ENCODE assay signal across 36 cellular contexts in the genomic region with DNA sequence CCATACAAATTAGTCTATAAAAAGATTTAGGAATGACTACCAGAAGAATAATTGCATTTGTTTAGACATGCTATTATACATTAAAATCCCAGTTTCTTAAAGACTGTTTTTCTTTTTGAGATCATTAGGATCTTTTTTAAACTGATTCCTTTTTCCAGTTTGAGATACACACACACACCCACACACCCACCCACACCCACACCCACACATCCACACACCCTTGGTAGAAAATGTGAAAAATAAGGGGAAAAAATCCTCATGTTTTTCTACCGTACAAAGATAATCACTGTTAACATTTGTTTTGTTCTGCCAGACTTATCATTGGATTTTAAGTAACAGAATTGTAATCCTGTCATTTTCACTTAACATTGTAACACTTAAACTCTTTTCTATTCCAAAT. TPM values are rescaled to one million over a fixed set of nuclear protein-coding genes. Genes with fewer than 3 reads are reported as not detected.
"Had no signal": no experiment of that assay in that cellular context is flagged by ENCODE, and none has a peak within 500 bp of the region (broad histone marks: within the 10 kb centered on the region; RNA-seq: fewer than 3 reads in every experiment).

No MANE protein-coding gene starts in this region.

- DNase-seq: activated B cell treated with CpG ODN at 0.5 μM for 24 hours; activated CD4-positive, alpha-beta memory T cell treated with anti-CD3 and anti-CD28 coated beads for 36 hours; activated CD4-positive, alpha-beta T cell treated with anti-CD3 and anti-CD28 coated beads for 4 hours; activated CD4-positive, alpha-beta T cell treated with anti-CD3 and anti-CD28 coated beads, Interleukin-2, amount 10 ng/mL, durations not matched to agents 24 days and 14 days; activated CD4-positive, alpha-beta T cell treated with anti-CD3 and anti-CD28 coated beads, Interleukin-2, amount 50 U/mL, for 1 hour; activated CD4-positive, alpha-beta T cell treated with anti-CD3 and anti-CD28 coated beads, Interleukin-2, amount 50 U/mL, for 4 hours; activated CD4-positive, CD25-positive, alpha-beta regulatory T cell treated with anti-CD3 and anti-CD28 coated beads, Interleukin-2, amount 50 U/mL, for 72 hours; activated CD8-positive, alpha-beta memory T cell treated with anti-CD3 and anti-CD28 coated beads, Interleukin-2, amount 50 U/mL, for 4 hours; activated CD8-positive, alpha-beta T cell treated with anti-CD3 and anti-CD28 coated beads for 36 hours; activated effector memory CD4-positive, alpha-beta T cell treated with anti-CD3 and anti-CD28 coated beads, Interleukin-2, amount 50 U/mL, for 16 hours; activated gamma-delta T cell treated with Interleukin-2 at 50 U/mL for 16 hours; activated naive CD4-positive, alpha-beta T cell; activated naive CD4-positive, alpha-beta T cell treated with anti-CD3 and anti-CD28 coated beads for 36 hours; activated naive CD4-positive, alpha-beta T cell treated with anti-CD3 and anti-CD28 coated beads, Interleukin-2, amount 50 U/mL, for 16 hours; activated naive CD8-positive, alpha-beta T cell treated with anti-CD3 and anti-CD28 coated beads for 36 hours; activated T-cell treated with anti-CD3 and anti-CD28 coated beads for 4 hours; activated T-cell treated with anti-CD3 and anti-CD28 coated beads, Interleukin-2, amount 50 U/mL, for 1 hour; activated T-cell treated with anti-CD3 and anti-CD28 coated beads, Interleukin-2, amount 50 U/mL, for 4 hours; activated T-cell treated with anti-CD3 and anti-CD28 coated beads, Interleukin-2, amount 50 U/mL, for 72 hours; adrenal gland; amniotic stem cell; aorta; body of pancreas; brain microvascular endothelial cell; cerebellar nuclear complex; T-helper 1 cell; T-helper 2 cell; T-helper 9 cell had no signal

- ATAC-seq: activated CD8-positive, alpha-beta T cell treated with anti-CD3 and anti-CD28 coated beads for 36 hours; activated naive CD4-positive, alpha-beta T cell treated with anti-CD3 and anti-CD28 coated beads, Interleukin-2, amount 50 U/mL, for 72 hours; activated T-cell treated with anti-CD3 and anti-CD28 coated beads, Interleukin-2, amount 50 U/mL, for 4 hours; activated T-cell treated with anti-CD3 and anti-CD28 coated beads, Interleukin-2, amount 50 U/mL, for 72 hours; activated T-helper 17 cell treated with anti-CD3 and anti-CD28 coated beads, Interleukin-2, amount 50 U/mL, for 72 hours; body of pancreas had no signal

- H3K36me3 ChIP-seq: breast epithelium had no signal

- H3K4me3 ChIP-seq: adrenal gland, body of pancreas, breast epithelium had no signal

- H3K27ac ChIP-seq: adrenal gland, brain microvascular endothelial cell, VCaP had no signal

- H3K4me3 Mint-ChIP-seq: activated B cell treated with CpG ODN at 0.5 μM for 24 hours; activated CD4-positive, alpha-beta memory T cell treated with anti-CD3 and anti-CD28 coated beads for 36 hours; activated CD4-positive, alpha-beta T cell treated with anti-CD3 and anti-CD28 coated beads, Interleukin-2, amount 10 ng/mL, durations not matched to agents 24 days and 14 days; activated CD8-positive, alpha-beta T cell treated with anti-CD3 and anti-CD28 coated beads for 36 hours; activated naive CD4-positive, alpha-beta T cell treated with anti-CD3 and anti-CD28 coated beads for 36 hours; activated naive CD8-positive, alpha-beta T cell treated with anti-CD3 and anti-CD28 coated beads for 36 hours; activated T-cell treated with anti-CD3 and anti-CD28 coated beads, Interleukin-2, amount 50 U/mL, for 4 hours; activated T-cell treated with anti-CD3 and anti-CD28 coated beads, Interleukin-2, amount 50 U/mL, for 72 hours; activated T-helper 1 cell treated with anti-CD3 and anti-CD28 coated beads, Interleukin-12 subunit alpha, Interleukin-12 subunit beta, Interleukin-2, Interleukin-4 antibody, amounts not matched to agents 30 ng/mL and 10 ng/mL and 1 ng/mL, durations not matched to agents 14 hours and 24 hours and 36 hours; activated T-helper 17 cell treated with anti-CD3 and anti-CD28 coated beads, Interleukin-2, amount 50 U/mL, for 72 hours; central memory CD8-positive, alpha-beta T cell; T-helper 1 cell treated with Interleukin-12 subunit alpha and Interleukin-12 subunit beta and Interleukin-4 antibody, amounts not matched to agents 30 μg/mL and 1 μg/mL, for 36 hours; T-helper 2 cell treated with Interferon-gamma antibody and Interleukin-4, amounts not matched to agents 5 μg/mL and 100 μg/mL, for 36 hours had no signal

- H3K4me1 Mint-ChIP-seq: activated B cell treated with CpG ODN at 0.5 μM for 24 hours; activated CD4-positive, alpha-beta T cell treated with anti-CD3 and anti-CD28 coated beads, Interleukin-2, amount 10 ng/mL, durations not matched to agents 24 days and 14 days; central memory CD8-positive, alpha-beta T cell had no signal

- H3K9me3 Mint-ChIP-seq: activated B cell treated with CpG ODN at 0.5 μM for 24 hours; activated CD4-positive, alpha-beta memory T cell treated with anti-CD3 and anti-CD28 coated beads for 36 hours; activated CD4-positive, alpha-beta T cell treated with anti-CD3 and anti-CD28 coated beads, Interleukin-2, amount 10 ng/mL, durations not matched to agents 24 days and 14 days; activated CD8-positive, alpha-beta T cell treated with anti-CD3 and anti-CD28 coated beads for 36 hours; activated naive CD4-positive, alpha-beta T cell treated with anti-CD3 and anti-CD28 coated beads for 36 hours; activated naive CD4-positive, alpha-beta T cell treated with anti-CD3 and anti-CD28 coated beads, Interleukin-2, amount 50 U/mL, for 72 hours; activated naive CD8-positive, alpha-beta T cell treated with anti-CD3 and anti-CD28 coated beads for 36 hours; activated T-cell treated with anti-CD3 and anti-CD28 coated beads, Interleukin-2, amount 50 U/mL, for 4 hours; activated T-cell treated with anti-CD3 and anti-CD28 coated beads, Interleukin-2, amount 50 U/mL, for 72 hours; activated T-helper 1 cell treated with anti-CD3 and anti-CD28 coated beads, Interleukin-12 subunit alpha, Interleukin-12 subunit beta, Interleukin-2, Interleukin-4 antibody, amounts not matched to agents 30 ng/mL and 10 ng/mL and 1 ng/mL, durations not matched to agents 14 hours and 24 hours and 36 hours; activated T-helper 17 cell treated with anti-CD3 and anti-CD28 coated beads, Interleukin-2, amount 50 U/mL, for 72 hours; central memory CD8-positive, alpha-beta T cell; T-helper 1 cell treated with Interleukin-12 subunit alpha and Interleukin-12 subunit beta and Interleukin-4 antibody, amounts not matched to agents 30 μg/mL and 1 μg/mL, for 36 hours; T-helper 2 cell treated with Interferon-gamma antibody and Interleukin-4, amounts not matched to agents 5 μg/mL and 100 μg/mL, for 36 hours had no signal

- H3K9me3 ChIP-seq: adrenal gland, body of pancreas, breast epithelium had no signal

- H3K27me3 ChIP-seq: adrenal gland, body of pancreas, brain microvascular endothelial cell, breast epithelium had no signal

- H3K27ac Mint-ChIP-seq: activated B cell treated with CpG ODN at 0.5 μM for 24 hours; activated CD4-positive, alpha-beta memory T cell treated with anti-CD3 and anti-CD28 coated beads for 36 hours; activated CD4-positive, alpha-beta T cell treated with anti-CD3 and anti-CD28 coated beads, Interleukin-2, amount 10 ng/mL, durations not matched to agents 24 days and 14 days; activated CD8-positive, alpha-beta T cell treated with anti-CD3 and anti-CD28 coated beads for 36 hours; activated naive CD4-positive, alpha-beta T cell treated with anti-CD3 and anti-CD28 coated beads for 36 hours; activated naive CD4-positive, alpha-beta T cell treated with anti-CD3 and anti-CD28 coated beads, Interleukin-2, amount 50 U/mL, for 72 hours; activated naive CD8-positive, alpha-beta T cell treated with anti-CD3 and anti-CD28 coated beads for 36 hours; activated T-cell treated with anti-CD3 and anti-CD28 coated beads, Interleukin-2, amount 50 U/mL, for 72 hours; activated T-helper 1 cell treated with anti-CD3 and anti-CD28 coated beads, Interleukin-12 subunit alpha, Interleukin-12 subunit beta, Interleukin-2, Interleukin-4 antibody, amounts not matched to agents 30 ng/mL and 10 ng/mL and 1 ng/mL, durations not matched to agents 14 hours and 24 hours and 36 hours; activated T-helper 17 cell treated with anti-CD3 and anti-CD28 coated beads, Interleukin-2, amount 50 U/mL, for 72 hours; T-helper 1 cell treated with Interleukin-12 subunit alpha and Interleukin-12 subunit beta and Interleukin-4 antibody, amounts not matched to agents 30 μg/mL and 1 μg/mL, for 36 hours; T-helper 2 cell treated with Interferon-gamma antibody and Interleukin-4, amounts not matched to agents 5 μg/mL and 100 μg/mL, for 36 hours had no signal

- H3K27me3 Mint-ChIP-seq: activated B cell treated with CpG ODN at 0.5 μM for 24 hours; activated CD4-positive, alpha-beta memory T cell treated with anti-CD3 and anti-CD28 coated beads for 36 hours; activated CD4-positive, alpha-beta T cell treated with anti-CD3 and anti-CD28 coated beads, Interleukin-2, amount 10 ng/mL, durations not matched to agents 24 days and 14 days; activated CD8-positive, alpha-beta T cell treated with anti-CD3 and anti-CD28 coated beads for 36 hours; activated naive CD8-positive, alpha-beta T cell treated with anti-CD3 and anti-CD28 coated beads for 36 hours; activated T-helper 17 cell treated with anti-CD3 and anti-CD28 coated beads, Interleukin-2, amount 50 U/mL, for 72 hours; central memory CD8-positive, alpha-beta T cell had no signal

RNA-seq across cellular contexts. Expression of a gene that starts 27.1 kb away (rescaled TPM):
- total RNA-seq: activated B cell treated with CpG ODN at 0.5 μM for 24 hours; activated T-helper 1 cell treated with anti-CD3 and anti-CD28 coated beads, Interleukin-12 subunit alpha, Interleukin-12 subunit beta, Interleukin-2, Interleukin-4 antibody, amounts not matched to agents 30 ng/mL and 10 ng/mL and 1 ng/mL, durations not matched to agents 14 hours and 24 hours and 36 hours; aorta had no signal
